In the genomic region with DNA sequence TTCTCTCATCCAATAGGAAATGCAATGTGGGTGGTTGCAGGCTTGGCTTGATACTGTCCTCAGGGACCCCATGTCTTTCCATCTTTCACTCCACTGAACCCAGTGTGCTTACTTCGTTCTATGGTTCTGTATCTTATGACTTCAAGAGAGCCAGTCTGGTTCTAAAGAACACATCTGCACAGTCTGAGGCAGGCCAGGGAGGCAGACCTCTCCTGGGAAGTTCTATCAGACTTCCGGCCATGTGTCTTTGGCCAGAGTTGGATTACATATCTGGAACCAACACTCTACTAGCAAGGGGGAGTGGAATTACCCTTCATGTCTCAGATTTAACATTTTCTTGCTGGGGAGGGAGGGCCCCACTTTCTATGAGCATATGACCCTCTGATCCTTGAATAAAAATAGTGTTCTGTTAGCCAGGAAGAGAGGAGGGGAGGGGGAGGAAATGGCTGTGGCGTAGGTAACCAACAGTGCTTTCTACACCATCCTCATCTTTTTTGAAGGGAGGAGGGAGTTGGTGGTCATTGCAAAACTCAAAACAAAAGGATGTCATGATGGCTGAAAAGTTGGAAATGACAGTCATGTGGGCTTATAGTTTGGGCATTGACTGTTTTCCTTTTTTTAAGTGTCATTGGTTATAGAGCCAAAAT, we compare ENCODE assay signal across 29 cellular contexts.
DNase-seq lines count a peak whose midpoint lies in the region; ATAC-seq and TF ChIP-seq lines count a peak whose summit lies in the region.
"Had no signal": no experiment of that assay in that cellular context is flagged by ENCODE, and none has a peak within 500 bp of the region (broad histone marks: within the 10 kb centered on the region; RNA-seq: fewer than 3 reads in every experiment).

No MANE protein-coding gene starts in this region.

- no peak for DNase-seq in left ventricle myocardium superior
- DNase-seq in left ventricle myocardium inferior = no peak
- no peak for DNase-seq in hepatocyte (ENCODE audit: low spot score)
- DNase-seq in H4 (ENCODE audit: low spot score) = no peak
- DNase-seq: activated B cell treated with CpG ODN at 0.5 μM for 24 hours; activated naive CD4-positive, alpha-beta T cell treated with anti-CD3 and anti-CD28 coated beads, Interleukin-2, amount 50 U/mL, for 16 hours; activated T-cell treated with anti-CD3 and anti-CD28 coated beads, Interleukin-2, amount 50 U/mL, for 4 hours; amygdala; dorsolateral prefrontal cortex; esophagus squamous epithelium; foreskin melanocyte; heart right ventricle; IMR-90; kidney glomerular epithelial cell; lower lobe of right lung; midbrain; naive B cell; NCI-H1048; nucleus accumbens; psoas muscle; sigmoid colon; SJCRH30; stimulated activated CD4-positive, alpha-beta T cell treated with anti-CD3 and anti-CD28 coated beads, Interleukin-12 subunit alpha, Interleukin-12 subunit beta, amount 100 ng/mL, for 4 hours; stimulated activated CD4-positive, alpha-beta T cell treated with anti-CD3 and anti-CD28 coated beads, Interleukin-4, amount 100 ng/mL, for 1 hour; transverse colon had no signal

- H3K4me1 Mint-ChIP-seq in activated T-helper 17 cell treated with anti-CD3 and anti-CD28 coated beads, Interleukin-2, amount 50 U/mL, for 72 hours = peaks cover 4% of the 10 kb centered on the region
- H3K4me1 Mint-ChIP-seq: activated B cell treated with CpG ODN at 0.5 μM for 24 hours, naive B cell had no signal

- intact Hi-C loops in left ventricle myocardium superior (cut with micrococcal nuclease) = no loop called here
- intact Hi-C loops in left ventricle myocardium inferior (cut with micrococcal nuclease) = no loop called here

- no peak overlapping the region for H3K27ac Mint-ChIP-seq in activated T-helper 17 cell treated with anti-CD3 and anti-CD28 coated beads, Interleukin-2, amount 50 U/mL, for 72 hours
- H3K27ac Mint-ChIP-seq: activated B cell treated with CpG ODN at 0.5 μM for 24 hours, naive B cell had no signal

- H3K9me2 ChIP-seq in hepatocyte (replicated peaks; ENCODE audit: insufficient read depth) = no peaks in the 10 kb centered on the region

- H3K36me3 Mint-ChIP-seq in activated T-helper 17 cell treated with anti-CD3 and anti-CD28 coated beads, Interleukin-2, amount 50 U/mL, for 72 hours (ENCODE audit: low read depth) = no peaks in the 10 kb centered on the region
- H3K36me3 Mint-ChIP-seq: naive B cell had no signal

- H3K79me2 ChIP-seq in hepatocyte = no peaks in the 10 kb centered on the region

- TF ChIP-seq CTCF in left ventricle myocardium inferior (IDR thresholded peaks at IDR 0.05; ENCODE audit: borderline replicate concordance) = no peak
- TF ChIP-seq CTCF in hepatocyte (IDR thresholded peaks at IDR 0.05; ENCODE audit: poor library complexity) = no peak

- no peaks in the 10 kb centered on the region for H4K20me1 ChIP-seq in hepatocyte (ENCODE audit: insufficient read depth, poor library complexity, severe bottlenecking)

- H3K4me1 ChIP-seq in left ventricle myocardium inferior (no peaks in the 10 kb centered on the region), hepatocyte (ENCODE audit: insufficient read depth) (no peaks in the 10 kb centered on the region)
- H3K4me1 ChIP-seq: esophagus squamous epithelium, lower lobe of right lung, psoas muscle, sigmoid colon, SJCRH30, transverse colon had no signal

- 90% methylated on average over 3 of the region's 3 CpGs for WGBS in hepatocyte (ENCODE audit: low lambda C conversion rate, missing lambda C conversion rate)

- H2AFZ ChIP-seq in hepatocyte = no peak overlapping the region

- no peaks in the 10 kb centered on the region for H3K9me3 ChIP-seq in left ventricle myocardium inferior (replicated peaks)
- no peaks in the 10 kb centered on the region for H3K9me3 ChIP-seq in KOPT-K1 (ENCODE audit: insufficient read depth, low read length, poor library complexity, severe bottlenecking)
- no peaks in the 10 kb centered on the region for H3K9me3 ChIP-seq in hepatocyte (ENCODE audit: low read depth)
- H3K9me3 ChIP-seq: esophagus squamous epithelium, lower lobe of right lung, psoas muscle, sigmoid colon, SJCRH30, transverse colon had no signal

- H3K4me3 Mint-ChIP-seq in activated T-helper 17 cell treated with anti-CD3 and anti-CD28 coated beads, Interleukin-2, amount 50 U/mL, for 72 hours = no peak overlapping the region
- H3K4me3 Mint-ChIP-seq: activated B cell treated with CpG ODN at 0.5 μM for 24 hours; activated T-cell treated with anti-CD3 and anti-CD28 coated beads, Interleukin-2, amount 50 U/mL, for 4 hours; naive B cell had no signal

- no peak overlapping the region for H3K4me3 ChIP-seq in left ventricle myocardium inferior
- H3K4me3 ChIP-seq in hepatocyte = no peak overlapping the region
- H3K4me3 ChIP-seq: dorsolateral prefrontal cortex, esophagus squamous epithelium, heart right ventricle, lower lobe of right lung, psoas muscle, sigmoid colon, SJCRH30, transverse colon had no signal

- no peaks in the 10 kb centered on the region for H3K27me3 Mint-ChIP-seq in activated T-helper 17 cell treated with anti-CD3 and anti-CD28 coated beads, Interleukin-2, amount 50 U/mL, for 72 hours
- H3K27me3 Mint-ChIP-seq: activated B cell treated with CpG ODN at 0.5 μM for 24 hours had no signal

- H3K4me2 ChIP-seq in hepatocyte = no peak overlapping the region

- H3K36me3 ChIP-seq in left ventricle myocardium inferior (no peaks in the 10 kb centered on the region), KOPT-K1 (ENCODE audit: insufficient read depth, low read length) (no peaks in the 10 kb centered on the region), hepatocyte (replicated peaks; ENCODE audit: insufficient read depth, low read depth) (no peaks in the 10 kb centered on the region)
- H3K36me3 ChIP-seq: esophagus squamous epithelium, heart right ventricle, lower lobe of right lung, sigmoid colon, SJCRH30, transverse colon had no signal

- H3K27me3 ChIP-seq in left ventricle myocardium inferior (ENCODE audit: low read depth) (peaks cover under 1% of the 10 kb centered on the region), hepatocyte (peaks cover 10% of the 10 kb centered on the region)
- H3K27me3 ChIP-seq: heart right ventricle, sigmoid colon, SJCRH30, transverse colon had no signal

- peak; percentile 50 for ATAC-seq in left ventricle myocardium superior
- ATAC-seq in activated T-helper 17 cell treated with anti-CD3 and anti-CD28 coated beads, Interleukin-2, amount 50 U/mL, for 72 hours (replicated peaks) = peak; percentile 38
- ATAC-seq in HG02610 (IDR thresholded peaks at IDR 0.05; ENCODE audit: unreplicated experiment) = no peak
- ATAC-seq: activated T-cell treated with anti-CD3 and anti-CD28 coated beads, Interleukin-2, amount 50 U/mL, for 4 hours; lower lobe of right lung; psoas muscle had no signal

- H3K9me3 Mint-ChIP-seq in activated T-helper 17 cell treated with anti-CD3 and anti-CD28 coated beads, Interleukin-2, amount 50 U/mL, for 72 hours = no peaks in the 10 kb centered on the region
- H3K9me3 Mint-ChIP-seq: activated B cell treated with CpG ODN at 0.5 μM for 24 hours; activated T-cell treated with anti-CD3 and anti-CD28 coated beads, Interleukin-2, amount 50 U/mL, for 4 hours had no signal

- H3K27ac ChIP-seq in left ventricle myocardium inferior (replicated peaks) (no peak overlapping the region), KOPT-K1 (ENCODE audit: low read depth, low read length, poor library complexity, severe bottlenecking) (peak overlapping the region; percentile 81), hepatocyte (no peak overlapping the region)
- H3K27ac ChIP-seq: C4-2B, dorsolateral prefrontal cortex, esophagus squamous epithelium, heart right ventricle, lower lobe of right lung, psoas muscle, sigmoid colon, SJCRH30, transverse colon had no signal
